8 cellular contexts compared by ENCODE assay signal in the genomic region with DNA sequence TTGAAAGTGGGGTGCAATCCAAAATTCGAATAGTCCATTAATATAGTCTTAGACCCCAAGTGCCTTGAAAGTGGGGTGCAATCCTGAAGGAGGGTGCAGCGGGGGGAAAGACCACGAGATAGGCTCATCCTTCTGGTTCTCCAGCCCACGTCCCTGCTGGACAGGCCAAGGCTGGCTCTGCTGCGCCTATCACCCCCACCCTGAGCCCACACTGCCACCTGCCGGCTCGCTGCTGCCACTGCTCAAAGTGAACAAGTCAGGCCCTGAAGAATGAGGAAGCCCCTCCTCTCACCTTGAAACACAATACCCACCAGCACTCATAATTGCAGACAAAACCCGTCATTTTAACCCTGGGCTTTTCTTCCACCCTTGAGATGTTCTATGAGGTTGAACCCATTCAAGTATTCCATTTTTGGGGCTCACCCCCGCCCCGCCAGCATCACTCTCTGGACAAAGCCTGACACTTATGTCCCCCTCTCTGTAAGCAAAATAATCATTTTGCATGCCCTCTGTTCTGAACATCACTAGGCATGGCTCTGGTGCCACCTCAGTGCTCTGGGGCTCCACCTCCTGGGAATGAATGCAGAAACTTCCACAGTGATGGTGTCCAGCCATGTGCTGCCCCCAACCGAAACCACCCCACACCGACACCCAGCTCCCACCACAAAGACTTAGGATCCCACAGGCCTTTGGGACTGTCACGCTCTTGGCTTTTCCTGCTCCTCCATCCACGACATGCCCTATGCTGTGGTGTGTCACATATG. TPM values are rescaled to one million over a fixed set of nuclear protein-coding genes. Genes with fewer than 3 reads are reported as not detected.
A peak's percentile ranks its signal among the peaks of the same experiment; 100 is the strongest.
DNase-seq lines count a peak whose midpoint lies in the region; ATAC-seq and TF ChIP-seq lines count a peak whose summit lies in the region.

No MANE protein-coding gene starts in this region.

- TF ChIP-seq POLR2A in lower leg skin (IDR thresholded peaks at IDR 0.05) = no peak

- DNase-seq in NCI-H526 (lab: John Stamatoyannopoulos, UW) (peak; percentile 32 to 76), NCI-H526 treated with DMSO at 0.1 percent for 48 hours (lab: John Stamatoyannopoulos, UW) (no peak), NCI-H510A treated with DMSO at 0.1 percent for 48 hours (lab: John Stamatoyannopoulos, UW) (peak; percentile 40), colonic mucosa (peak; percentile 81), lower leg skin (ENCODE audit: low spot score in 2 of 2) (peak; percentile 67 to 95)
- peak; percentile 78 for DNase-seq in activated CD4-positive, alpha-beta T cell treated with anti-CD3 and anti-CD28 coated beads, Interleukin-2, amount 10 ng/mL, durations not matched to agents 7 days and 5 days
- peak; percentile 50 to 71 (median 64) for DNase-seq in stimulated activated CD4-positive, alpha-beta T cell treated with anti-CD3 and anti-CD28 coated beads, TNF-alpha, amount 100 ng/mL, for 48 hours (ENCODE audit: low read depth in 3 of 3)

- no peaks in the 10 kb centered on the region for H3K27me3 Mint-ChIP-seq in activated CD4-positive, alpha-beta T cell treated with anti-CD3 and anti-CD28 coated beads, Interleukin-2, amount 10 ng/mL, durations not matched to agents 7 days and 5 days

- H3K9me3 ChIP-seq in colonic mucosa = no peaks in the 10 kb centered on the region

- no peak overlapping the region for H3K27ac Mint-ChIP-seq in activated CD4-positive, alpha-beta T cell treated with anti-CD3 and anti-CD28 coated beads, Interleukin-2, amount 10 ng/mL, durations not matched to agents 7 days and 5 days

- H3K4me1 ChIP-seq in colonic mucosa = no peaks in the 10 kb centered on the region

- peak; percentile 84 for TF ChIP-seq CTCF in colonic mucosa (IDR thresholded peaks at IDR 0.05)
- TF ChIP-seq CTCF in lower leg skin (IDR thresholded peaks at IDR 0.05) = peak in 1 of 3 donors; percentile 53

- CTCF ChIA-PET in activated CD4-positive, alpha-beta T cell treated with anti-CD3 and anti-CD28 coated beads, Interleukin-2, amount 10 ng/mL, durations not matched to agents 7 days and 5 days (lab: Charles Lee) = interaction anchor here (0.6 to 2.0 kb wide), 8 partner anchors 10 to 297 kb away, joined by 3 to 11 read pairs (median 4); a partner anchor contains a TSS

- H3K4me3 Mint-ChIP-seq in activated CD4-positive, alpha-beta T cell treated with anti-CD3 and anti-CD28 coated beads, Interleukin-2, amount 10 ng/mL, durations not matched to agents 7 days and 5 days = no peak overlapping the region

- H3K27ac ChIP-seq in colonic mucosa = no peak overlapping the region

- H3K4me1 Mint-ChIP-seq in activated CD4-positive, alpha-beta T cell treated with anti-CD3 and anti-CD28 coated beads, Interleukin-2, amount 10 ng/mL, durations not matched to agents 7 days and 5 days = peaks cover 31% of the 10 kb centered on the region

- H3K36me3 Mint-ChIP-seq in activated CD4-positive, alpha-beta T cell treated with anti-CD3 and anti-CD28 coated beads, Interleukin-2, amount 10 ng/mL, durations not matched to agents 7 days and 5 days (ENCODE audit: low read depth) = no peaks in the 10 kb centered on the region

- H3K27me3 ChIP-seq in colonic mucosa = no peaks in the 10 kb centered on the region

- H3K9me3 Mint-ChIP-seq in activated CD4-positive, alpha-beta T cell treated with anti-CD3 and anti-CD28 coated beads, Interleukin-2, amount 10 ng/mL, durations not matched to agents 7 days and 5 days = no peaks in the 10 kb centered on the region

- H3K9ac ChIP-seq in colonic mucosa (ENCODE audit: low read depth in 2 of 2, low read length in 2 of 2) = no peak overlapping the region

- no peaks in the 10 kb centered on the region for H3K36me3 ChIP-seq in colonic mucosa

- intact Hi-C loops in colonic mucosa (cut with DNase I) = loop anchor here (2.0 kb wide), 1 partner anchor 79 kb away; no protein-coding TSS in a partner anchor
- intact Hi-C loops in lower leg skin (cut with DNase I; ENCODE audit: low total_unique reads) = loop anchor here (5.0 kb wide), 1 partner anchor 77 kb away; no protein-coding TSS in a partner anchor

- H3K4me3 ChIP-seq in colonic mucosa = no peak overlapping the region
- H3K4me3 ChIP-seq in lower leg skin (ENCODE audit: low read depth, poor library complexity, severe bottlenecking) = no peak overlapping the region

- POLR2A ChIA-PET in activated CD4-positive, alpha-beta T cell treated with anti-CD3 and anti-CD28 coated beads, Interleukin-2, amount 10 ng/mL, durations not matched to agents 7 days and 5 days (lab: Charles Lee) = no interaction called here

- WGBS in lower leg skin, 2 donors = 39 to 42% methylated on average over 14 of the region's 14 CpGs

- peak; percentile 51 for ATAC-seq in HG03025 (IDR thresholded peaks at IDR 0.05; ENCODE audit: low FRiP score, unreplicated experiment)

RNA-seq across cellular contexts. Expression of a gene that starts 56.8 kb away (rescaled TPM):
- total RNA-seq in activated CD4-positive, alpha-beta T cell treated with anti-CD3 and anti-CD28 coated beads, Interleukin-2, amount 10 ng/mL, durations not matched to agents 7 days and 5 days = not detected
- total RNA-seq in colonic mucosa (under 1 TPM in 1 of 2 donors, not detected in 1; 0.32 TPM), lower leg skin (1 to 10 TPM in 2 of 4 donors, under 1 TPM in 1, not detected in 1; 0.72 to 3.9 (median 2.9) TPM)
